8 cellular contexts compared by ENCODE assay signal in genomic region chr9:32378496-32378895, GRCh38. TPM values are rescaled to one million over a fixed set of nuclear protein-coding genes. Genes with fewer than 3 reads are reported as not detected.
DNase-seq lines count a peak whose midpoint lies in the region; ATAC-seq and TF ChIP-seq lines count a peak whose summit lies in the region.

No MANE protein-coding gene starts in this region.

- no peak overlapping the region for H3K27ac ChIP-seq in CD8-positive, alpha-beta memory T cell (ENCODE audit: low read depth, low read length)
- H3K27ac ChIP-seq in uterus: peak overlapping the region in 1 of 2 donors; percentile 31

- intact Hi-C loops in uterus (cut with DNase I; ENCODE audit: low total_unique reads): loop anchor here (5.0 kb wide), 2 partner anchors 204 to 589 kb away; no protein-coding TSS in a partner anchor

- peaks cover 4 to 34% of the 10 kb centered on the region in 2 donors for H3K27me3 Mint-ChIP-seq in CD8-positive, alpha-beta memory T cell

- ATAC-seq in GM18520 (IDR thresholded peaks at IDR 0.05; ENCODE audit: unreplicated experiment): peak; percentile 73
- peak; percentile 56 for ATAC-seq in HG02943 (IDR thresholded peaks at IDR 0.05; ENCODE audit: low read depth, unreplicated experiment)

- no peaks in the 10 kb centered on the region for H3K9me3 Mint-ChIP-seq in CD8-positive, alpha-beta memory T cell

- H3K4me3 ChIP-seq in CD8-positive, alpha-beta memory T cell (ENCODE audit: low read length): no peak overlapping the region
- H3K4me3 ChIP-seq in uterus: peak overlapping the region in 1 of 2 donors; percentile 1

- no peak for TF ChIP-seq POLR2A in uterus (IDR thresholded peaks at IDR 0.05)

- H3K4me1 Mint-ChIP-seq in CD8-positive, alpha-beta memory T cell: peaks cover 10 to 13% (median 12%) of the 10 kb centered on the region in 3 donors

- H3K4me1 ChIP-seq in CD8-positive, alpha-beta memory T cell (ENCODE audit: insufficient read depth, low read length): peaks cover 10% of the 10 kb centered on the region
- no peaks in the 10 kb centered on the region for H3K4me1 ChIP-seq in uterus

- TF ChIP-seq CTCF in uterus (IDR thresholded peaks at IDR 0.05): peak; percentile 64 to 85 (median 83)

- no peaks in the 10 kb centered on the region for H3K27me3 ChIP-seq in CD8-positive, alpha-beta memory T cell (ENCODE audit: insufficient read depth, low read length, poor library complexity, severe bottlenecking)
- no peaks in the 10 kb centered on the region for H3K27me3 ChIP-seq in uterus

- no peaks in the 10 kb centered on the region for H3K36me3 Mint-ChIP-seq in CD8-positive, alpha-beta memory T cell

- H3K4me3 Mint-ChIP-seq in CD8-positive, alpha-beta memory T cell: peak overlapping the region in 1 of 7 donors; percentile 22

- H3K9me3 ChIP-seq in CD8-positive, alpha-beta memory T cell (ENCODE audit: low read length): no peaks in the 10 kb centered on the region
- H3K9me3 ChIP-seq in uterus: no peaks in the 10 kb centered on the region

- H3K27ac Mint-ChIP-seq in CD8-positive, alpha-beta memory T cell: peak overlapping the region in 3 of 8 donors; percentile 3 to 40 (median 30)

- DNase-seq in CD8-positive, alpha-beta memory T cell: peak in 4 of 5 donors; percentile 28 to 56 (median 54)
- peak; percentile 84 for DNase-seq in NCI-H146 (lab: John Stamatoyannopoulos, UW)
- peak; percentile 74 for DNase-seq in SW480 (ENCODE audit: low spot score)
- DNase-seq in effector CD4-positive, alpha-beta T cell: peak; percentile 42
- DNase-seq in lung microvascular endothelial cell (ENCODE audit: low read depth in 2 of 2): peak; percentile 83 to 86
- DNase-seq in uterus: peak in 1 of 2 donors; percentile 24

- POLR2A ChIA-PET in CD8-positive, alpha-beta memory T cell (lab: Charles Lee): interaction anchor here (0.8 to 1.3 kb wide), 3 partner anchors 147 to 201 kb away, joined by 4 to 7 read pairs (median 6); partner anchors contain the start of genes NDUFB6 and RIGI

- H3K36me3 ChIP-seq in CD8-positive, alpha-beta memory T cell (ENCODE audit: insufficient read depth, low read length): no peaks in the 10 kb centered on the region
- no peaks in the 10 kb centered on the region for H3K36me3 ChIP-seq in uterus

- CTCF ChIA-PET in CD8-positive, alpha-beta memory T cell (lab: Charles Lee): interaction anchor here (0.7 to 7.4 kb wide), 30 partner anchors 9 to 601 kb away, joined by 3 to 342 read pairs (median 5); partner anchors contain the start of genes NDUFB6, RIGI, SMIM27 and TOPORS

RNA-seq across cellular contexts. Expression of gene ACO1, which starts 5.9 kb away (rescaled TPM):
- 10 to 100 TPM; 13.5 to 13.6 TPM for total RNA-seq in CD8-positive, alpha-beta memory T cell
- 11.0 TPM for polyA plus RNA-seq in CD8-positive, alpha-beta memory T cell
- total RNA-seq in lung microvascular endothelial cell (21.8 and 28.4 TPM in 2 replicates), uterus (10 to 100 TPM in 3 of 4 donors, 1 to 10 TPM in 1; 10.0 to 39.5 (median 24.9) TPM)
